In the genomic region with DNA sequence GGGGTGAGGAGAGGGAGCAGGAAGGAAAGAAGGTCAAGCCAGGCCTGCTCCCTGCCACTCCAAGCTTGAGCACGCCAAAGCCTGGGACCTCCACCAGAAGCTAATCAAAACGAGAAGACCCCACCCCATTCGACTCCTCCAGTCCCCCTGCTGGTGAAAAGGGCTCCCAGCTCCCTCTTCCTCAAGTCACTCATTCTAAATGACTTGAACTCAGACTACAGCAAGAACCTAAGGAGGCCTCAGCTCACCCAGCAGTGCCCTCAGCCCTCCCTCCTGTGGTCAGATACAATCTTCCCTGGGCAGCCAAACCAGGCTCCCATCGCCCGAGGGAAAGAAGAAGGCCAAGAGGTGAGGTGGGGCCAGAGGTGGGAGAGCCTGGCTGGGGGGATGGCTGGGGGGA, we compare ENCODE assay signal across 7 cellular contexts. TPM values are rescaled to one million over a fixed set of nuclear protein-coding genes. Genes with fewer than 3 reads are reported as not detected.
DNase-seq lines count a peak whose midpoint lies in the region; ATAC-seq and TF ChIP-seq lines count a peak whose summit lies in the region.

No MANE protein-coding gene starts in this region.

- H3K27ac ChIP-seq in WERI-Rb-1 = no peak overlapping the region

- H3K36me3 ChIP-seq in WERI-Rb-1 = no peaks in the 10 kb centered on the region; the same call in 1 of the 2 replicates

- H3K36me3 Mint-ChIP-seq in HFFc6 (ENCODE audit: low read depth) = peaks cover 5% of the 10 kb centered on the region; the same call in 1 of the 2 replicates
- peaks cover 64% of the 10 kb centered on the region for H3K36me3 Mint-ChIP-seq in stimulated activated naive CD8-positive, alpha-beta T cell treated with anti-CD3 and anti-CD28 coated beads, Interleukin-15, Interleukin-2, amounts not matched to agents 100 ng/mL and 50 ng/mL, for 24 hours (ENCODE audit: low read depth)

- no peak for DNase-seq in HFFc6
- no peak for DNase-seq in WERI-Rb-1
- no peak for DNase-seq in fibroblast of villous mesenchyme (ENCODE audit: low read depth)
- no peak for DNase-seq in cortex of kidney (lab: John Stamatoyannopoulos, UW)
- DNase-seq in H4 (ENCODE audit: low spot score) = no peak

- H3K4me3 Mint-ChIP-seq in HFFc6 = no peak overlapping the region; the same call in 1 of the 2 replicates
- H3K4me3 Mint-ChIP-seq in stimulated activated naive CD8-positive, alpha-beta T cell treated with anti-CD3 and anti-CD28 coated beads, Interleukin-15, Interleukin-2, amounts not matched to agents 100 ng/mL and 50 ng/mL, for 24 hours = no peak overlapping the region

- no peak for ATAC-seq in GM21526 (IDR thresholded peaks at IDR 0.05; ENCODE audit: low FRiP score, unreplicated experiment)

- no peaks in the 10 kb centered on the region for H3K9me3 ChIP-seq in WERI-Rb-1 (ENCODE audit: severe bottlenecking)

- TF ChIP-seq CTCF in HFFc6 (IDR thresholded peaks at IDR 0.05) = peak; percentile 69
- TF ChIP-seq CTCF in WERI-Rb-1 (IDR thresholded peaks at IDR 0.05; ENCODE audit: low read depth, low read length) = peak; percentile 57
- TF ChIP-seq CTCF in fibroblast of villous mesenchyme (IDR thresholded peaks at IDR 0.05; ENCODE audit: insufficient read depth, low read depth, low read length) = peak; percentile 40

- H3K9me3 Mint-ChIP-seq in HFFc6 = no peaks in the 10 kb centered on the region
- no peaks in the 10 kb centered on the region for H3K9me3 Mint-ChIP-seq in stimulated activated naive CD8-positive, alpha-beta T cell treated with anti-CD3 and anti-CD28 coated beads, Interleukin-15, Interleukin-2, amounts not matched to agents 100 ng/mL and 50 ng/mL, for 24 hours

- peak overlapping the region; percentile 71 for H3K27ac Mint-ChIP-seq in HFFc6
- H3K27ac Mint-ChIP-seq in stimulated activated naive CD8-positive, alpha-beta T cell treated with anti-CD3 and anti-CD28 coated beads, Interleukin-15, Interleukin-2, amounts not matched to agents 100 ng/mL and 50 ng/mL, for 24 hours = peak overlapping the region; percentile 96

- peaks cover 74% of the 10 kb centered on the region for H3K4me1 Mint-ChIP-seq in HFFc6 (ENCODE audit: low read depth)
- peaks cover 85% of the 10 kb centered on the region for H3K4me1 Mint-ChIP-seq in stimulated activated naive CD8-positive, alpha-beta T cell treated with anti-CD3 and anti-CD28 coated beads, Interleukin-15, Interleukin-2, amounts not matched to agents 100 ng/mL and 50 ng/mL, for 24 hours (ENCODE audit: low read depth)

- no peaks in the 10 kb centered on the region for H3K27me3 ChIP-seq in WERI-Rb-1 (ENCODE audit: insufficient read depth, low read depth, severe bottlenecking)

- peaks cover 6% of the 10 kb centered on the region for H3K27me3 Mint-ChIP-seq in HFFc6 (ENCODE audit: insufficient read depth)
- H3K27me3 Mint-ChIP-seq in stimulated activated naive CD8-positive, alpha-beta T cell treated with anti-CD3 and anti-CD28 coated beads, Interleukin-15, Interleukin-2, amounts not matched to agents 100 ng/mL and 50 ng/mL, for 24 hours = no peaks in the 10 kb centered on the region

- H3K4me3 ChIP-seq in WERI-Rb-1 (ENCODE audit: low read depth, low read length) (no peak overlapping the region), fibroblast of villous mesenchyme (ENCODE audit: low read depth, low read length) (no peak overlapping the region)

RNA-seq across cellular contexts. Expression of a gene that starts 17.4 kb away (rescaled TPM):
- total RNA-seq in HFFc6 (2021; fragmentation: NEBNext Ultra II Directional; extraction: Animal tissue kit (Norgen Biotek cat#: 25700)) = 100 to 1,000 TPM; 104 to 120 (median 108) TPM
- 39.9 and 47.9 TPM in 2 replicates for total RNA-seq in fibroblast of villous mesenchyme
- total RNA-seq in H4 (2014; rRNA removed; shearing (Covaris generic)) = 10.0 and 13.7 TPM in 2 replicates

RNA-seq across cellular contexts. Expression of a gene that starts 29.3 kb away (rescaled TPM):
- 10 to 100 TPM; 18.8 to 24.5 (median 21.0) TPM for total RNA-seq in HFFc6 (2021; fragmentation: NEBNext Ultra II Directional; extraction: Animal tissue kit (Norgen Biotek cat#: 25700))
- total RNA-seq in fibroblast of villous mesenchyme = 10.6 and 19.4 TPM in 2 replicates
- 11.9 and 14.0 TPM in 2 replicates for total RNA-seq in H4 (2014; rRNA removed; shearing (Covaris generic))

RNA-seq across cellular contexts. Expression of a gene that starts 43.6 kb away (rescaled TPM):
- 1 to 10 TPM; 2.0 to 4.1 (median 3.1) TPM for total RNA-seq in HFFc6 (2021; fragmentation: NEBNext Ultra II Directional; extraction: Animal tissue kit (Norgen Biotek cat#: 25700))
- total RNA-seq in fibroblast of villous mesenchyme = 3.2 and 9.1 TPM in 2 replicates
- 2.0 and 3.0 TPM in 2 replicates for total RNA-seq in H4 (2014; rRNA removed; shearing (Covaris generic))
